Comparison of ENCODE assay signal across 5 cellular contexts in genomic region chr15:28378364-28378763, GRCh38. TPM values are rescaled to one million over a fixed set of nuclear protein-coding genes. Genes with fewer than 3 reads are reported as not detected.
"Had no signal": no experiment of that assay in that cellular context is flagged by ENCODE, and none has a peak within 500 bp of the region (broad histone marks: within the 10 kb centered on the region; RNA-seq: fewer than 3 reads in every experiment).

TSS of gene GOLGA8F (plus strand) at chr15:28378664. CDS start at chr15:28378762, 98 bp downstream.

RNA-seq across cellular contexts. Expression of gene GOLGA8F, which starts in this region (rescaled TPM):
- total RNA-seq: GM23248, GM23338, H1, H7, H9 had no signal
- polyA plus RNA-seq: GM23338, H1 had no signal
